ENCODE assay signal across 16 cellular contexts in genomic region chr7:6159524-6160011, GRCh38. TPM values are rescaled to one million over a fixed set of nuclear protein-coding genes. Genes with fewer than 3 reads are reported as not detected.
DNase-seq lines count a peak whose midpoint lies in the region; ATAC-seq and TF ChIP-seq lines count a peak whose summit lies in the region.
"Had no signal": no experiment of that assay in that cellular context is flagged by ENCODE, and none has a peak within 500 bp of the region (broad histone marks: within the 10 kb centered on the region; RNA-seq: fewer than 3 reads in every experiment).

No MANE protein-coding gene starts in this region.

- no peaks in the 10 kb centered on the region for H3K27me3 ChIP-seq in naive thymus-derived CD4-positive, alpha-beta T cell (ENCODE audit: control insufficient read depth in 2 of 2, insufficient read depth in 2 of 2, low read length in 2 of 2)
- no peaks in the 10 kb centered on the region for H3K27me3 ChIP-seq in transverse colon
- no peaks in the 10 kb centered on the region for H3K27me3 ChIP-seq in A673 (replicated peaks; ENCODE audit: insufficient read depth, low read depth, low read length, poor library complexity)
- H3K27me3 ChIP-seq: pancreas had no signal

- WGBS in transverse colon (ENCODE audit: low coverage in 1 of 2), 2 donors, result 84% methylated on average over 22 of the region's 23 CpGs; no CpG with 5 or more reads in 1 of the 2 donors

- DNase-seq in RWPE1 (ENCODE audit: low spot score) (no peak), choroid plexus epithelial cell (ENCODE audit: low read depth) (no peak), transverse colon (no peak), A673 (ENCODE audit: low spot score) (no peak), C1 segment of cervical spinal cord (lab: John Stamatoyannopoulos, UW) (no peak), G401 (ENCODE audit: low spot score) (no peak)
- DNase-seq in naive thymus-derived CD4-positive, alpha-beta T cell, result no peak
- DNase-seq: activated CD8-positive, alpha-beta T cell treated with anti-CD3 and anti-CD28 coated beads, Interleukin-2, amount 10 ng/mL, durations not matched to agents 7 days and 5 days; GDM1; GOT3; Karpas-422; NCI-H187 treated with DMSO at 0.1 percent for 48 hours; pancreas; SIG-M5; stimulated activated CD4-positive, alpha-beta T cell treated with anti-CD3 and anti-CD28 coated beads, Interleukin-15, amount 100 ng/mL, for 24 hours had no signal

- H3K27me3 Mint-ChIP-seq in naive thymus-derived CD4-positive, alpha-beta T cell, result no peaks in the 10 kb centered on the region
- H3K27me3 Mint-ChIP-seq: memory B cell had no signal

- POLR2A ChIA-PET in RWPE1 (lab: Yijun Ruan, JAX; ENCODE audit: low non-redundant PET) (no interaction called here), A673 (lab: Charles Lee; ENCODE audit: low non-redundant PET) (no interaction called here)
- POLR2A ChIA-PET in naive thymus-derived CD4-positive, alpha-beta T cell (lab: Charles Lee), result no interaction called here

- H3K27ac ChIP-seq in RWPE1 (peak overlapping the region; percentile 39), transverse colon (peak overlapping the region in 3 of 4 donors; percentile 18 to 65 (median 34)), A673 (ENCODE audit: low read depth, low read length, poor library complexity, severe bottlenecking) (no peak overlapping the region)
- H3K27ac ChIP-seq in naive thymus-derived CD4-positive, alpha-beta T cell (ENCODE audit: low read depth, low read length), result no peak overlapping the region
- H3K27ac ChIP-seq: pancreas had no signal

- intact Hi-C loops in naive thymus-derived CD4-positive, alpha-beta T cell (cut with micrococcal nuclease), result loop anchor here in 1 of 2 donors (1.0 to 5.0 kb wide), 2 partner anchors 113 to 164 kb away; partner anchors contain the start of gene CYTH3
- intact Hi-C loops in transverse colon (cut with DNase I; ENCODE audit: low total_unique reads) (loop anchor here (2.0 to 5.0 kb wide), 2 partner anchors 113 to 163 kb away; partner anchors contain the start of gene CYTH3), A673 (cut with micrococcal nuclease; ENCODE audit: unreplicated experiment) (loop anchor here (1.0 to 5.0 kb wide), 2 partner anchors 113 to 164 kb away; partner anchors contain the start of gene CYTH3)

- H3K27ac Mint-ChIP-seq in naive thymus-derived CD4-positive, alpha-beta T cell, result no peak overlapping the region
- H3K27ac Mint-ChIP-seq: activated CD8-positive, alpha-beta T cell treated with anti-CD3 and anti-CD28 coated beads, Interleukin-2, amount 10 ng/mL, durations not matched to agents 7 days and 5 days; memory B cell had no signal

- peaks cover 0 to 62% (median 0%) of the 10 kb centered on the region in 3 experiments for H3K36me3 ChIP-seq in naive thymus-derived CD4-positive, alpha-beta T cell (ENCODE audit: control insufficient read depth in 2 of 3, insufficient read depth in 3 of 3, low read length in 3 of 3)
- H3K36me3 ChIP-seq in transverse colon (peaks cover 0 to 31% (median 8%) of the 10 kb centered on the region in 4 donors), A673 (ENCODE audit: insufficient read depth, low read length, poor library complexity, severe bottlenecking) (peaks cover 44% of the 10 kb centered on the region)

- H3K9me3 ChIP-seq in naive thymus-derived CD4-positive, alpha-beta T cell (ENCODE audit: control insufficient read depth in 2 of 3, low read length in 3 of 3), result no peaks in the 10 kb centered on the region
- H3K9me3 ChIP-seq in transverse colon (no peaks in the 10 kb centered on the region), A673 (ENCODE audit: low read depth, low read length, poor library complexity, severe bottlenecking) (no peaks in the 10 kb centered on the region)
- H3K9me3 ChIP-seq: pancreas had no signal

- no peak for TF ChIP-seq CTCF in RWPE1 (conservative IDR thresholded peaks at IDR 0.05; ENCODE audit: low read depth)
- peak; percentile 1 for TF ChIP-seq CTCF in choroid plexus epithelial cell (conservative IDR thresholded peaks at IDR 0.05; ENCODE audit: low read depth, low read length)
- no peak for TF ChIP-seq CTCF in transverse colon (IDR thresholded peaks at IDR 0.05)
- no peak for TF ChIP-seq CTCF in A673 (conservative IDR thresholded peaks at IDR 0.05; ENCODE audit: low read depth, low read length)

- no peak for TF ChIP-seq EP300 in transverse colon (IDR thresholded peaks at IDR 0.05; ENCODE audit: low read depth)

- peak; percentile 21 for ATAC-seq in naive thymus-derived CD4-positive, alpha-beta T cell
- ATAC-seq: activated CD8-positive, alpha-beta T cell treated with anti-CD3 and anti-CD28 coated beads, Interleukin-2, amount 10 ng/mL, durations not matched to agents 7 days and 5 days had no signal

- H3K4me1 Mint-ChIP-seq in naive thymus-derived CD4-positive, alpha-beta T cell, result peaks cover 0 to 11% (median 0%) of the 10 kb centered on the region in 7 donors
- H3K4me1 Mint-ChIP-seq: memory B cell had no signal

- no TSS peak for BruUV-seq in A673 (replicated peaks; lab: Mats Ljungman, UMichigan)

- H3K4me3 ChIP-seq in choroid plexus epithelial cell (ENCODE audit: low read depth, low read length) (no peak overlapping the region), transverse colon (no peak overlapping the region), A673 (ENCODE audit: low read depth, low read length, poor library complexity, severe bottlenecking) (no peak overlapping the region)
- no peak overlapping the region for H3K4me3 ChIP-seq in naive thymus-derived CD4-positive, alpha-beta T cell (ENCODE audit: low read length)
- H3K4me3 ChIP-seq: pancreas had no signal

- no peak for TF ChIP-seq POLR2A in transverse colon (IDR thresholded peaks at IDR 0.05)

- CTCF ChIA-PET in RWPE1 (lab: Yijun Ruan, JAX) (interaction anchor here (0.9 to 1.6 kb wide), 6 partner anchors 9 to 173 kb away, joined by 3 to 8 read pairs (median 3); no protein-coding TSS in a partner anchor), A673 (lab: Charles Lee) (interaction anchor here (1.2 to 1.9 kb wide), 3 partner anchors 111 to 164 kb away, joined by 3 to 12 read pairs (median 7); no protein-coding TSS in a partner anchor)
- CTCF ChIA-PET in naive thymus-derived CD4-positive, alpha-beta T cell (lab: Charles Lee), result interaction anchor here (0.6 to 1.0 kb wide), 2 partner anchors 190 to 283 kb away, joined by 3 read pairs; no protein-coding TSS in a partner anchor

- peaks cover 4 to 42% (median 16%) of the 10 kb centered on the region in 5 donors for H3K36me3 Mint-ChIP-seq in naive thymus-derived CD4-positive, alpha-beta T cell

- in situ Hi-C loops in transverse colon (cut with MboI; ENCODE audit: low pct_ligation_motif_present in 1 of 4, low pct_unique_long_range_greater_than_20kb in 1 of 4, low sequenced_read_pairs in 3 of 4) (loop anchor here in 2 of 4 donors (10.0 kb wide), 1 partner anchor 165 kb away; no protein-coding TSS in a partner anchor), G401 (cut with HindIII; ENCODE audit: low sequenced_read_pairs) (no loop called here)

- H3K4me1 ChIP-seq in naive thymus-derived CD4-positive, alpha-beta T cell (ENCODE audit: control insufficient read depth in 2 of 2, insufficient read depth in 2 of 2, low read length in 2 of 2), result no peaks in the 10 kb centered on the region
- H3K4me1 ChIP-seq in transverse colon, result peaks cover 0 to 9% (median 1%) of the 10 kb centered on the region in 4 donors
- no peaks in the 10 kb centered on the region for H3K4me1 ChIP-seq in A673 (ENCODE audit: insufficient read depth, low read length, poor library complexity, severe bottlenecking)
- H3K4me1 ChIP-seq: pancreas had no signal

- no peaks in the 10 kb centered on the region for H3K9me3 Mint-ChIP-seq in naive thymus-derived CD4-positive, alpha-beta T cell
- H3K9me3 Mint-ChIP-seq: memory B cell had no signal

- H3K4me3 Mint-ChIP-seq in naive thymus-derived CD4-positive, alpha-beta T cell, result no peak overlapping the region
- H3K4me3 Mint-ChIP-seq: activated CD8-positive, alpha-beta T cell treated with anti-CD3 and anti-CD28 coated beads, Interleukin-2, amount 10 ng/mL, durations not matched to agents 7 days and 5 days; memory B cell had no signal

RNA-seq across cellular contexts. Expression of gene USP42, which starts 54.8 kb away (rescaled TPM):
- 10 to 100 TPM; 17.5 to 27.7 (median 18.1) TPM for total RNA-seq in naive thymus-derived CD4-positive, alpha-beta T cell
- 10 to 100 TPM in 1 of 2 donors, 1 to 10 TPM in 1; 7.4 to 18.0 TPM for polyA plus RNA-seq in naive thymus-derived CD4-positive, alpha-beta T cell
- 10 to 100 TPM in 3 of 4 donors, 1 to 10 TPM in 1; 9.6 to 19.8 (median 12.0) TPM for total RNA-seq in transverse colon
- 19.7 and 20.6 TPM in 2 replicates for total RNA-seq in A673 (2021)
- total RNA-seq in G401 (2014; rRNA removed; shearing (Covaris generic)), result 5.2 and 8.9 TPM in 2 replicates

Comparison
In these comparisons a context has a peak if more than half of its experiments do, and no peak if none do; other contexts are left out.
1. H3K27ac ChIP-seq: peak in RWPE1 (single experiment) and transverse colon (3 of 4); none in naive thymus-derived CD4-positive, alpha-beta T cell (single experiment) and A673 (single experiment).